ENCODE assay signal across 21 cellular contexts in genomic region chrX:69119122-69119521, GRCh38. TPM values are rescaled to one million over a fixed set of nuclear protein-coding genes. Genes with fewer than 3 reads are reported as not detected.
DNase-seq lines count a peak whose midpoint lies in the region; ATAC-seq and TF ChIP-seq lines count a peak whose summit lies in the region.
"Had no signal": no experiment of that assay in that cellular context is flagged by ENCODE, and none has a peak within 500 bp of the region (broad histone marks: within the 10 kb centered on the region; RNA-seq: fewer than 3 reads in every experiment).

No MANE protein-coding gene starts in this region.

- H3K27ac Mint-ChIP-seq in WTC11: no peak overlapping the region
- H3K27ac Mint-ChIP-seq: B cell; CD4-positive, CD25-positive, alpha-beta regulatory T cell had no signal

- TF ChIP-seq EP300 in sigmoid colon (IDR thresholded peaks at IDR 0.05): no peak

- WGBS in sigmoid colon, 2 donors: 42 to 71% methylated on average over 2 of the region's 2 CpGs

- H3K9me2 ChIP-seq in HCT116 (ENCODE audit: insufficient read depth): no peaks in the 10 kb centered on the region

- H3K27me3 ChIP-seq in BLaER1 treated with 17β-estradiol and CSF1 and Interleukin-3, amounts not matched to agents 10 nM and 100 nM: peaks cover 28 to 99% (median 82%) of the 10 kb centered on the region in 11 experiments
- H3K27me3 ChIP-seq in HCT116 (ENCODE audit: insufficient read depth, low read length) (no peaks in the 10 kb centered on the region), sigmoid colon (no peaks in the 10 kb centered on the region)
- H3K27me3 ChIP-seq: MG63 had no signal

- H3K36me3 Mint-ChIP-seq in WTC11: no peaks in the 10 kb centered on the region
- H3K36me3 Mint-ChIP-seq: CD4-positive, CD25-positive, alpha-beta regulatory T cell; IgD-negative memory B cell had no signal

- POLR2A ChIA-PET in HCT116 (lab: Charles Lee): no interaction called here
- POLR2A ChIA-PET in WTC11 (lab: Charles Lee): no interaction called here

- H4K20me1 ChIP-seq in BLaER1 treated with 17β-estradiol and CSF1 and Interleukin-3, amounts not matched to agents 10 nM and 100 nM: peaks cover 0 to 12% (median 0%) of the 10 kb centered on the region in 11 experiments; a peak in 6 of 22 replicates
- no peaks in the 10 kb centered on the region for H4K20me1 ChIP-seq in HCT116 (ENCODE audit: insufficient read depth)

- TF ChIP-seq CTCF in HCT116 (IDR thresholded peaks at IDR 0.05 in 2 of 3, conservative IDR thresholded peaks at IDR 0.05 in 1 of 3; ENCODE audit: borderline replicate concordance in 1 of 3, insufficient read depth in 1 of 3, low read depth in 2 of 3, low read length in 2 of 3) (peak in 1 of 3 experiments; percentile 33; a peak in 1 of 6 replicates), WTC11 (IDR thresholded peaks at IDR 0.05) (no peak), sigmoid colon (IDR thresholded peaks at IDR 0.05) (no peak)

- peak overlapping the region in 7 of 11 experiments; percentile 2 to 47 (median 32); a peak in 11 of 22 replicates for H3K4me2 ChIP-seq in BLaER1 treated with 17β-estradiol and CSF1 and Interleukin-3, amounts not matched to agents 10 nM and 100 nM
- no peak overlapping the region for H3K4me2 ChIP-seq in HCT116 (ENCODE audit: low read length)

- H2AFZ ChIP-seq in HCT116 (ENCODE audit: low read depth, low read length, poor library complexity, severe bottlenecking): no peak overlapping the region

- DNase-seq in HCT116 (ENCODE audit: low read depth, low spot score) (no peak), WTC11 (ENCODE audit: low spot score) (peak; percentile 23), iPS-NIHi7 (ENCODE audit: extremely low spot score) (peak; percentile 34), NCI-H1092 treated with DMSO at 0.1 percent for 48 hours (lab: John Stamatoyannopoulos, UW) (no peak), sigmoid colon (no peak), islet precursor cell (no peak)
- DNase-seq: CD4-positive, CD25-positive, alpha-beta regulatory T cell; DMS79; Kasumi-1; MG63; NCI-H1048; NCI-H1436 treated with DMSO at 0.1 percent for 48 hours; NCI-H2029; NCI-H446; NCI-H526; OCI-M1 had no signal

- no peaks in the 10 kb centered on the region for H3K79me2 ChIP-seq in HCT116 (ENCODE audit: insufficient read depth, low read length)

- CTCF ChIA-PET in HCT116 (lab: Charles Lee) (no interaction called here), WTC11 (lab: Charles Lee) (interaction anchor here (0.6 to 2.3 kb wide), 20 partner anchors 9 to 297 kb away, joined by 3 to 18 read pairs (median 4); partner anchors contain the start of gene PJA1)

- H3K4me3 ChIP-seq in BLaER1 treated with 17β-estradiol and CSF1 and Interleukin-3, amounts not matched to agents 10 nM and 100 nM: no peak overlapping the region
- H3K4me3 ChIP-seq in HCT116 (replicated peaks in 1 of 2; ENCODE audit: low read depth in 1 of 2, low read length in 2 of 2) (no peak overlapping the region), sigmoid colon (no peak overlapping the region)
- H3K4me3 ChIP-seq: GM12878, MG63 had no signal

- no TSS peak for BruUV-seq in HCT116 (replicated peaks; lab: Mats Ljungman, UMichigan)

- no peak overlapping the region for H3K4me3 Mint-ChIP-seq in WTC11
- H3K4me3 Mint-ChIP-seq: B cell; CD4-positive, CD25-positive, alpha-beta regulatory T cell; IgD-negative memory B cell had no signal

- no peaks in the 10 kb centered on the region for H3K9me3 ChIP-seq in BLaER1 treated with 17β-estradiol and CSF1 and Interleukin-3, amounts not matched to agents 10 nM and 100 nM (replicated peaks in 1 of 11)
- H3K9me3 ChIP-seq in HCT116 (ENCODE audit: control insufficient read depth in 1 of 2, insufficient read depth in 1 of 2, low read depth in 1 of 2, low read length in 2 of 2): no peaks in the 10 kb centered on the region
- no peaks in the 10 kb centered on the region for H3K9me3 ChIP-seq in sigmoid colon
- H3K9me3 ChIP-seq: MG63 had no signal

- H3K9me3 Mint-ChIP-seq in WTC11: no peaks in the 10 kb centered on the region
- H3K9me3 Mint-ChIP-seq: CD4-positive, CD25-positive, alpha-beta regulatory T cell; IgD-negative memory B cell had no signal

- peak; percentile 14; the same call in 1 of the 2 replicates for TF ChIP-seq RAD21 in HCT116 (IDR thresholded peaks at IDR 0.05; ENCODE audit: low read depth)

- intact Hi-C loops in HCT116 (cut with micrococcal nuclease): no loop called here
- intact Hi-C loops in sigmoid colon (cut with DNase I): no loop called here

- RAD21 ChIA-PET in HCT116 (lab: Charles Lee; ENCODE audit: low non-redundant PET in 1 of 2, low total read pairs in 2 of 2, uncharacterized antibody in 2 of 2, unreplicated experiment in 2 of 2): no interaction called here

- peaks cover 0 to 15% (median 11%) of the 10 kb centered on the region in 10 experiments; a peak in 13 of 20 replicates for H3K4me1 ChIP-seq in BLaER1 treated with 17β-estradiol and CSF1 and Interleukin-3, amounts not matched to agents 10 nM and 100 nM
- peaks cover 0 to 10% of the 10 kb centered on the region in 2 experiments; a peak in 2 of 4 replicates for H3K4me1 ChIP-seq in HCT116 (ENCODE audit: control insufficient read depth in 1 of 2, insufficient read depth in 2 of 2, low read length in 2 of 2)
- no peaks in the 10 kb centered on the region for H3K4me1 ChIP-seq in sigmoid colon

- H3K27me3 Mint-ChIP-seq in WTC11 (ENCODE audit: low read depth): peaks cover 3% of the 10 kb centered on the region; the same call in 1 of the 2 replicates
- H3K27me3 Mint-ChIP-seq: B cell; CD4-positive, CD25-positive, alpha-beta regulatory T cell; IgD-negative memory B cell had no signal

- H3K9ac ChIP-seq in BLaER1 treated with 17β-estradiol and CSF1 and Interleukin-3, amounts not matched to agents 10 nM and 100 nM: no peak overlapping the region
- no peak overlapping the region for H3K9ac ChIP-seq in HCT116 (ENCODE audit: low read length)

- H3K27ac ChIP-seq in BLaER1 treated with 17β-estradiol and CSF1 and Interleukin-3, amounts not matched to agents 10 nM and 100 nM: no peak overlapping the region
- H3K27ac ChIP-seq in HCT116 (ENCODE audit: low read depth, low read length) (no peak overlapping the region), sigmoid colon (no peak overlapping the region)

- no peak for ATAC-seq in HCT116
- ATAC-seq in WTC11: peak; percentile 82
- no peak for ATAC-seq in HG02885 (IDR thresholded peaks at IDR 0.05; ENCODE audit: poor library complexity, unreplicated experiment)
- ATAC-seq: GM12878 had no signal

- no peaks in the 10 kb centered on the region for H3K36me3 ChIP-seq in BLaER1 treated with 17β-estradiol and CSF1 and Interleukin-3, amounts not matched to agents 10 nM and 100 nM
- no peaks in the 10 kb centered on the region for H3K36me3 ChIP-seq in HCT116 (ENCODE audit: control insufficient read depth in 1 of 2, insufficient read depth in 2 of 2, low read length in 2 of 2)
- H3K36me3 ChIP-seq in sigmoid colon: no peaks in the 10 kb centered on the region
- H3K36me3 ChIP-seq: MG63 had no signal

- peaks cover 6% of the 10 kb centered on the region; the same call in 1 of the 2 replicates for H3K4me1 Mint-ChIP-seq in WTC11
- H3K4me1 Mint-ChIP-seq: B cell; CD4-positive, CD25-positive, alpha-beta regulatory T cell; IgD-negative memory B cell had no signal

- TF ChIP-seq POLR2A in HCT116 (IDR thresholded peaks at IDR 0.05; ENCODE audit: borderline replicate concordance, extremely low read depth, insufficient read depth, insufficient read length): no peak
- TF ChIP-seq POLR2A in sigmoid colon (IDR thresholded peaks at IDR 0.05): no peak

TF ChIP-seq in HCT116, 20 proteins besides CTCF, POLR2A, EP300 and RAD21:
- TF ChIP-seq EZH2 (IDR thresholded peaks at IDR 0.05) (no peak), JUND (IDR thresholded peaks at IDR 0.05) (no peak), ELF1 (IDR thresholded peaks at IDR 0.05; ENCODE audit: borderline replicate concordance, low read depth) (no peak), SIN3A (IDR thresholded peaks at IDR 0.05; ENCODE audit: low read depth) (no peak), YY1 (IDR thresholded peaks at IDR 0.05; ENCODE audit: extremely low read depth, insufficient replicate concordance, low read depth, low read length) (no peak), ATF3 (IDR thresholded peaks at IDR 0.05) (no peak)

TF ChIP-seq in WTC11, 78 proteins besides CTCF, POLR2A, EP300 and RAD21 (continues in another document):
- TF ChIP-seq ZNF121 (CRISPR knock-in tag; IDR thresholded peaks at IDR 0.05) (no peak), HMGA2 (CRISPR knock-in tag; IDR thresholded peaks at IDR 0.05) (no peak), CREM (CRISPR knock-in tag; IDR thresholded peaks at IDR 0.05) (no peak), SMAD3 (CRISPR knock-in tag; IDR thresholded peaks at IDR 0.05; ENCODE audit: borderline replicate concordance) (no peak), ERG (CRISPR knock-in tag; IDR thresholded peaks at IDR 0.05) (no peak)

RNA-seq across cellular contexts. Expression of gene PJA1, which starts 46.1 kb away (rescaled TPM):
- total RNA-seq in HCT116 (2021; ENCODE audit: unreplicated experiment) (15.7 TPM), WTC11 (2021) (37.9 to 43.1 TPM (median 39.9 TPM) in 3 replicates), sigmoid colon (10 to 100 TPM; 17.0 to 21.8 (median 19.1) TPM)
- polyA plus RNA-seq in HCT116 (2012): 14.2 and 16.0 TPM in 2 replicates
- polyA plus RNA-seq in sigmoid colon: 10 to 100 TPM in 1 of 3 donors, 1 to 10 TPM in 2; 5.3 to 10.6 (median 6.0) TPM

Comparison
In these comparisons a context has a peak if more than half of its experiments do, and no peak if none do; other contexts are left out.
1. DNase-seq: peak in WTC11 (single experiment) and iPS-NIHi7 (single experiment); none in HCT116 (single experiment), NCI-H1092 treated with DMSO at 0.1 percent for 48 hours (single experiment), sigmoid colon (single experiment) and islet precursor cell (single experiment).